2 cellular contexts compared by ENCODE assay signal in genomic region chr15:82146990-82147461, GRCh38.
A peak's percentile ranks its signal among the peaks of the same experiment; 100 is the strongest.
TF ChIP-seq lines count a peak whose summit lies in the region.

No MANE protein-coding gene starts in this region.

TF ChIP-seq in A549, 52 proteins besides CTCF, POLR2A, EP300 and RAD21 (continued from another document and continues in another):
- TF ChIP-seq, protein P1, sequence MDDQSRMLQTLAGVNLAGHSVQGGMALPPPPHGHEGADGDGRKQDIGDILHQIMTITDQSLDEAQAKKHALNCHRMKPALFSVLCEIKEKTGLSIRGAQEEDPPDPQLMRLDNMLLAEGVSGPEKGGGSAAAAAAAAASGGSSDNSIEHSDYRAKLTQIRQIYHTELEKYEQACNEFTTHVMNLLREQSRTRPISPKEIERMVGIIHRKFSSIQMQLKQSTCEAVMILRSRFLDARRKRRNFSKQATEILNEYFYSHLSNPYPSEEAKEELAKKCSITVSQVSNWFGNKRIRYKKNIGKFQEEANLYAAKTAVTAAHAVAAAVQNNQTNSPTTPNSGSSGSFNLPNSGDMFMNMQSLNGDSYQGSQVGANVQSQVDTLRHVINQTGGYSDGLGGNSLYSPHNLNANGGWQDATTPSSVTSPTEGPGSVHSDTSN (IDR thresholded peaks at IDR 0.05), result peak; percentile 44; the same call in 1 of the 2 replicates
- TF ChIP-seq MAFK (IDR thresholded peaks at IDR 0.05; ENCODE audit: partially characterized antibody) (no peak), JUN (IDR thresholded peaks at IDR 0.05) (0 out of 5 replicates have a peak, but pooled peaks of 1 of the 2 experiments have one; percentile 27), PHF8 (IDR thresholded peaks at IDR 0.05; ENCODE audit: borderline replicate concordance, low read depth) (no peak), CBX8 (IDR thresholded peaks at IDR 0.05) (no peak), TFCP2L1 (CRISPR knock-in tag; IDR thresholded peaks at IDR 0.05) (no peak), REST (IDR thresholded peaks at IDR 0.05) (no peak), HOXB5 (CRISPR knock-in tag; IDR thresholded peaks at IDR 0.05) (no peak), NR3C1 (IDR thresholded peaks at IDR 0.05) (no peak), NPAS2 (CRISPR knock-in tag; IDR thresholded peaks at IDR 0.05; ENCODE audit: borderline replicate concordance) (no peak), EHF (CRISPR knock-in tag; IDR thresholded peaks at IDR 0.05) (no peak), ELK1 (IDR thresholded peaks at IDR 0.05; ENCODE audit: low read depth, low read length) (no peak), ZSCAN20 (CRISPR knock-in tag; IDR thresholded peaks at IDR 0.05) (no peak), FOXS1 (CRISPR knock-in tag; IDR thresholded peaks at IDR 0.05) (peak; percentile 92; the same call in 1 of the 2 replicates), RARB (CRISPR knock-in tag; IDR thresholded peaks at IDR 0.05) (no peak), TP53 (CRISPR knock-in tag; IDR thresholded peaks at IDR 0.05) (no peak), HOXA7 (CRISPR knock-in tag; IDR thresholded peaks at IDR 0.05) (no peak), CBX2 (IDR thresholded peaks at IDR 0.05; ENCODE audit: borderline replicate concordance, low read depth) (no peak), MAX (IDR thresholded peaks at IDR 0.05) (no peak), JUNB (IDR thresholded peaks at IDR 0.05) (peak; percentile 83), NFE2L2 (conservative IDR thresholded peaks at IDR 0.05; ENCODE audit: low read length) (no peak), BHLHE40 (IDR thresholded peaks at IDR 0.05; ENCODE audit: low read depth, low read length) (peak; percentile 58; the same call in 1 of the 2 replicates), ZFP36 (IDR thresholded peaks at IDR 0.05; ENCODE audit: borderline replicate concordance, partially characterized antibody) (no peak), RCOR1 (IDR thresholded peaks at IDR 0.05; ENCODE audit: low read depth, low read length) (no peak), SMC3 (IDR thresholded peaks at IDR 0.05) (no peak), HOXB13 (CRISPR knock-in tag; IDR thresholded peaks at IDR 0.05; ENCODE audit: low read depth) (no peak)
- TF ChIP-seq, protein P2, sequence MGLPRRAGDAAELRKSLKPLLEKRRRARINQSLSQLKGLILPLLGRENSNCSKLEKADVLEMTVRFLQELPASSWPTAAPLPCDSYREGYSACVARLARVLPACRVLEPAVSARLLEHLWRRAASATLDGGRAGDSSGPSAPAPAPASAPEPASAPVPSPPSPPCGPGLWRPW (IDR thresholded peaks at IDR 0.05), result no peak
- TF ChIP-seq, protein P3, sequence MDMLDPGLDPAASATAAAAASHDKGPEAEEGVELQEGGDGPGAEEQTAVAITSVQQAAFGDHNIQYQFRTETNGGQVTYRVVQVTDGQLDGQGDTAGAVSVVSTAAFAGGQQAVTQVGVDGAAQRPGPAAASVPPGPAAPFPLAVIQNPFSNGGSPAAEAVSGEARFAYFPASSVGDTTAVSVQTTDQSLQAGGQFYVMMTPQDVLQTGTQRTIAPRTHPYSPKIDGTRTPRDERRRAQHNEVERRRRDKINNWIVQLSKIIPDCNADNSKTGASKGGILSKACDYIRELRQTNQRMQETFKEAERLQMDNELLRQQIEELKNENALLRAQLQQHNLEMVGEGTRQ (IDR thresholded peaks at IDR 0.05), result peak; percentile 63
- TF ChIP-seq, protein P4, sequence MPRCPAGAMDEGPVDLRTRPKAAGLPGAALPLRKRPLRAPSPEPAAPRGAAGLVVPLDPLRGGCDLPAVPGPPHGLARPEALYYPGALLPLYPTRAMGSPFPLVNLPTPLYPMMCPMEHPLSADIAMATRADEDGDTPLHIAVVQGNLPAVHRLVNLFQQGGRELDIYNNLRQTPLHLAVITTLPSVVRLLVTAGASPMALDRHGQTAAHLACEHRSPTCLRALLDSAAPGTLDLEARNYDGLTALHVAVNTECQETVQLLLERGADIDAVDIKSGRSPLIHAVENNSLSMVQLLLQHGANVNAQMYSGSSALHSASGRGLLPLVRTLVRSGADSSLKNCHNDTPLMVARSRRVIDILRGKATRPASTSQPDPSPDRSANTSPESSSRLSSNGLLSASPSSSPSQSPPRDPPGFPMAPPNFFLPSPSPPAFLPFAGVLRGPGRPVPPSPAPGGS (IDR thresholded peaks at IDR 0.05), result no peak

TF ChIP-seq in K562, 482 proteins besides CTCF, POLR2A, EP300 and RAD21 (continued from another document and continues in another):
- TF ChIP-seq ZBTB40 (IDR thresholded peaks at IDR 0.05), result no peak
- no peak for TF ChIP-seq ZBTB40 (CRISPR knock-in tag; IDR thresholded peaks at IDR 0.05)
- no peak for TF ChIP-seq ZFPM2 (CRISPR knock-in tag; IDR thresholded peaks at IDR 0.05)
- TF ChIP-seq, protein P5, sequence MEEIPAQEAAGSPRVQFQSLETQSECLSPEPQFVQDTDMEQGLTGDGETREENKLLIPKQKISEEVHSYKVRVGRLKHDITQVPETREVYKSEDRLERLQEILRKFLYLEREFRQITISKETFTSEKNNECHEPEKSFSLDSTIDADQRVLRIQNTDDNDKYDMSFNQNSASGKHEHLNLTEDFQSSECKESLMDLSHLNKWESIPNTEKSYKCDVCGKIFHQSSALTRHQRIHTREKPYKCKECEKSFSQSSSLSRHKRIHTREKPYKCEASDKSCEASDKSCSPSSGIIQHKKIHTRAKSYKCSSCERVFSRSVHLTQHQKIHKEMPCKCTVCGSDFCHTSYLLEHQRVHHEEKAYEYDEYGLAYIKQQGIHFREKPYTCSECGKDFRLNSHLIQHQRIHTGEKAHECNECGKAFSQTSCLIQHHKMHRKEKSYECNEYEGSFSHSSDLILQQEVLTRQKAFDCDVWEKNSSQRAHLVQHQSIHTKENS (CRISPR knock-in tag; IDR thresholded peaks at IDR 0.05), result no peak
- TF ChIP-seq CHAMP1 (IDR thresholded peaks at IDR 0.05), result peak; percentile 33; the same call in 1 of the 2 replicates
- no peak for TF ChIP-seq SREBF2 (CRISPR knock-in tag; IDR thresholded peaks at IDR 0.05)
- TF ChIP-seq NCOA2 (IDR thresholded peaks at IDR 0.05; ENCODE audit: partially characterized antibody in 2 of 2), result no peak
- TF ChIP-seq BACH1 (tag; IDR thresholded peaks at IDR 0.05), result peak; percentile 61; the same call in 1 of the 2 replicates
- no peak for TF ChIP-seq HBP1 (CRISPR knock-in tag; IDR thresholded peaks at IDR 0.05)
- no peak for TF ChIP-seq PYGO2 (tag; IDR thresholded peaks at IDR 0.05)
- TF ChIP-seq HDGF (IDR thresholded peaks at IDR 0.05), result no peak
- TF ChIP-seq, protein P6, sequence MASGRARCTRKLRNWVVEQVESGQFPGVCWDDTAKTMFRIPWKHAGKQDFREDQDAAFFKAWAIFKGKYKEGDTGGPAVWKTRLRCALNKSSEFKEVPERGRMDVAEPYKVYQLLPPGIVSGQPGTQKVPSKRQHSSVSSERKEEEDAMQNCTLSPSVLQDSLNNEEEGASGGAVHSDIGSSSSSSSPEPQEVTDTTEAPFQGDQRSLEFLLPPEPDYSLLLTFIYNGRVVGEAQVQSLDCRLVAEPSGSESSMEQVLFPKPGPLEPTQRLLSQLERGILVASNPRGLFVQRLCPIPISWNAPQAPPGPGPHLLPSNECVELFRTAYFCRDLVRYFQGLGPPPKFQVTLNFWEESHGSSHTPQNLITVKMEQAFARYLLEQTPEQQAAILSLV (tag; IDR thresholded peaks at IDR 0.05), result no peak
- TF ChIP-seq POU5F1 (IDR thresholded peaks at IDR 0.05; ENCODE audit: borderline replicate concordance, low read depth, low read length, partially characterized antibody), result no peak
- no peak for TF ChIP-seq PTTG1 (tag; IDR thresholded peaks at IDR 0.05; ENCODE audit: low read depth)
- 0 out of 2 replicates have a peak, but pooled peaks have one; percentile 12 for TF ChIP-seq RB1 (IDR thresholded peaks at IDR 0.05; ENCODE audit: low read depth)
- TF ChIP-seq ILK (tag; IDR thresholded peaks at IDR 0.05; ENCODE audit: borderline replicate concordance, low read depth), result no peak
- no peak for TF ChIP-seq DMBX1 (CRISPR knock-in tag; IDR thresholded peaks at IDR 0.05; ENCODE audit: borderline replicate concordance)
- TF ChIP-seq GABPA (tag; conservative IDR thresholded peaks at IDR 0.05; ENCODE audit: low read depth), result no peak
- TF ChIP-seq ARHGAP35 (IDR thresholded peaks at IDR 0.05; ENCODE audit: partially characterized antibody), result no peak
- no peak for TF ChIP-seq EZH2 (IDR thresholded peaks at IDR 0.05; ENCODE audit: borderline replicate concordance, low read depth, low read length)
- TF ChIP-seq SNIP1 (IDR thresholded peaks at IDR 0.05; ENCODE audit: low read depth), result no peak
- TF ChIP-seq CBFA2T2 (conservative IDR thresholded peaks at IDR 0.05), result peak; percentile 71
- no peak for TF ChIP-seq TCF7 (IDR thresholded peaks at IDR 0.05; ENCODE audit: borderline replicate concordance)
- TF ChIP-seq FOXK1 (CRISPR knock-in tag; IDR thresholded peaks at IDR 0.05; ENCODE audit: borderline replicate concordance), result no peak
- no peak for TF ChIP-seq CBX2 (IDR thresholded peaks at IDR 0.05; ENCODE audit: insufficient read depth, low read length, poor library complexity, severe bottlenecking)
- peak; percentile 93 for TF ChIP-seq DPF2 (IDR thresholded peaks at IDR 0.05)
- TF ChIP-seq GABPB1 (CRISPR knock-in tag; IDR thresholded peaks at IDR 0.05), result no peak
- no peak for TF ChIP-seq BCL6 (CRISPR knock-in tag; IDR thresholded peaks at IDR 0.05)
- no peak for TF ChIP-seq GTF2F1 (IDR thresholded peaks at IDR 0.05; ENCODE audit: low read depth, low read length)
- TF ChIP-seq HSF4 (CRISPR knock-in tag; IDR thresholded peaks at IDR 0.05; ENCODE audit: borderline replicate concordance), result no peak
- no peak for TF ChIP-seq SUPT5H (IDR thresholded peaks at IDR 0.05)
- no peak for TF ChIP-seq MXI1 (IDR thresholded peaks at IDR 0.05; ENCODE audit: low read depth, low read length)
